1 cellular context compared by ENCODE assay signal in the genomic region with DNA sequence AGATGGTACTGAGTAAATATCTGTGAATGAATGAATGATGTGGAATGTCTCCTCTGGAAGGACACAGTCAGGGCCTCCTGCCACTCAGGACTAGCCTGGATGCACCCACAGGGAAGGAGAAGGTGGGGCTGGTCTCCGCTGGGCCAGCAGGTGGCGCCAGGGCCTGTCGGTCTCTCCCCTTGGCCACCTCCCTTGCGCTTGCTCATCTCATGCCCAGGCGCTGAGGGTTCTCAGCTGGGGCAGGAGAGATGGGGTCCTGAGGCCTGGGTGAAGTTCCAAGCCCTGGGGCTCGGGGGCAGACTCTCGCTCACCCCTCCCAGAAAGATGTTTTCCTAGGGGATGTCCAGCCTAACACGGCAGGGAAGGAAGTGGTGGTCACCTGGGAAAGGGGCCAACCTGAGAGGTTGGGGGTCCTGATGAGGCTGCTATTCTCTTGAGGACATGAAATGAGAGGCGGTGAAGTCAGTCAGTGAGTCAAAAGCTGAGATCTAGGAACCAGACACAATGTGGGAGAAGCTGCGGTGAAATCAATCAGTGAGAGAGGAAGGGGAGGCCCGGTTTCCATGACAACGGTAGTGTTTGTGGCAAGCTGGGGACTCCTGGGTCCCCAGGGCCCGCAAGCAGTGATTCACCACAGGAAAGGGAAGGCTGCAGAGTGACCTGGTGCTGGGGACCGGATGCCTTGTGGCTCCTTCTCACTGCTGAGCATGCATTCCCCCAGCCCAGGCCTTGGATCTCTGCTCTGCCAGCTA.
TF ChIP-seq lines count a peak whose summit lies in the region.

No MANE protein-coding gene starts in this region.

TF ChIP-seq in GM12878, 131 proteins besides CTCF, POLR2A, EP300 and RAD21 (continues in another document):
- 0 out of 2 replicates have a peak, but pooled peaks have one; percentile 43 for TF ChIP-seq MYB (IDR thresholded peaks at IDR 0.05; ENCODE audit: borderline replicate concordance, low read depth, low read length)
- peak; percentile 39; the same call in 1 of the 2 replicates for TF ChIP-seq TARDBP (IDR thresholded peaks at IDR 0.05; ENCODE audit: borderline replicate concordance)
- no peak for TF ChIP-seq RAD51 (IDR thresholded peaks at IDR 0.05)
- no peak for TF ChIP-seq STAT1 (conservative IDR thresholded peaks at IDR 0.05)
- TF ChIP-seq, protein P1, sequence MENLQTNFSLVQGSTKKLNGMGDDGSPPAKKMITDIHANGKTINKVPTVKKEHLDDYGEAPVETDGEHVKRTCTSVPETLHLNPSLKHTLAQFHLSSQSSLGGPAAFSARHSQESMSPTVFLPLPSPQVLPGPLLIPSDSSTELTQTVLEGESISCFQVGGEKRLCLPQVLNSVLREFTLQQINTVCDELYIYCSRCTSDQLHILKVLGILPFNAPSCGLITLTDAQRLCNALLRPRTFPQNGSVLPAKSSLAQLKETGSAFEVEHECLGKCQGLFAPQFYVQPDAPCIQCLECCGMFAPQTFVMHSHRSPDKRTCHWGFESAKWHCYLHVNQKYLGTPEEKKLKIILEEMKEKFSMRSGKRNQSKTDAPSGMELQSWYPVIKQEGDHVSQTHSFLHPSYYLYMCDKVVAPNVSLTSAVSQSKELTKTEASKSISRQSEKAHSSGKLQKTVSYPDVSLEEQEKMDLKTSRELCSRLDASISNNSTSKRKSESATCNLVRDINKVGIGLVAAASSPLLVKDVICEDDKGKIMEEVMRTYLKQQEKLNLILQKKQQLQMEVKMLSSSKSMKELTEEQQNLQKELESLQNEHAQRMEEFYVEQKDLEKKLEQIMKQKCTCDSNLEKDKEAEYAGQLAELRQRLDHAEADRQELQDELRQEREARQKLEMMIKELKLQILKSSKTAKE (IDR thresholded peaks at IDR 0.05; ENCODE audit: low read depth, poor library complexity, severe bottlenecking): peak; percentile 98
- TF ChIP-seq, protein P2, sequence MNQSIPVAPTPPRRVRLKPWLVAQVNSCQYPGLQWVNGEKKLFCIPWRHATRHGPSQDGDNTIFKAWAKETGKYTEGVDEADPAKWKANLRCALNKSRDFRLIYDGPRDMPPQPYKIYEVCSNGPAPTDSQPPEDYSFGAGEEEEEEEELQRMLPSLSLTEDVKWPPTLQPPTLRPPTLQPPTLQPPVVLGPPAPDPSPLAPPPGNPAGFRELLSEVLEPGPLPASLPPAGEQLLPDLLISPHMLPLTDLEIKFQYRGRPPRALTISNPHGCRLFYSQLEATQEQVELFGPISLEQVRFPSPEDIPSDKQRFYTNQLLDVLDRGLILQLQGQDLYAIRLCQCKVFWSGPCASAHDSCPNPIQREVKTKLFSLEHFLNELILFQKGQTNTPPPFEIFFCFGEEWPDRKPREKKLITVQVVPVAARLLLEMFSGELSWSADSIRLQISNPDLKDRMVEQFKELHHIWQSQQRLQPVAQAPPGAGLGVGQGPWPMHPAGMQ (IDR thresholded peaks at IDR 0.05; ENCODE audit: borderline replicate concordance): peak; percentile 76; the same call in 1 of the 2 replicates
- no peak for TF ChIP-seq RBBP5 (conservative IDR thresholded peaks at IDR 0.05)
- TF ChIP-seq, protein P3, sequence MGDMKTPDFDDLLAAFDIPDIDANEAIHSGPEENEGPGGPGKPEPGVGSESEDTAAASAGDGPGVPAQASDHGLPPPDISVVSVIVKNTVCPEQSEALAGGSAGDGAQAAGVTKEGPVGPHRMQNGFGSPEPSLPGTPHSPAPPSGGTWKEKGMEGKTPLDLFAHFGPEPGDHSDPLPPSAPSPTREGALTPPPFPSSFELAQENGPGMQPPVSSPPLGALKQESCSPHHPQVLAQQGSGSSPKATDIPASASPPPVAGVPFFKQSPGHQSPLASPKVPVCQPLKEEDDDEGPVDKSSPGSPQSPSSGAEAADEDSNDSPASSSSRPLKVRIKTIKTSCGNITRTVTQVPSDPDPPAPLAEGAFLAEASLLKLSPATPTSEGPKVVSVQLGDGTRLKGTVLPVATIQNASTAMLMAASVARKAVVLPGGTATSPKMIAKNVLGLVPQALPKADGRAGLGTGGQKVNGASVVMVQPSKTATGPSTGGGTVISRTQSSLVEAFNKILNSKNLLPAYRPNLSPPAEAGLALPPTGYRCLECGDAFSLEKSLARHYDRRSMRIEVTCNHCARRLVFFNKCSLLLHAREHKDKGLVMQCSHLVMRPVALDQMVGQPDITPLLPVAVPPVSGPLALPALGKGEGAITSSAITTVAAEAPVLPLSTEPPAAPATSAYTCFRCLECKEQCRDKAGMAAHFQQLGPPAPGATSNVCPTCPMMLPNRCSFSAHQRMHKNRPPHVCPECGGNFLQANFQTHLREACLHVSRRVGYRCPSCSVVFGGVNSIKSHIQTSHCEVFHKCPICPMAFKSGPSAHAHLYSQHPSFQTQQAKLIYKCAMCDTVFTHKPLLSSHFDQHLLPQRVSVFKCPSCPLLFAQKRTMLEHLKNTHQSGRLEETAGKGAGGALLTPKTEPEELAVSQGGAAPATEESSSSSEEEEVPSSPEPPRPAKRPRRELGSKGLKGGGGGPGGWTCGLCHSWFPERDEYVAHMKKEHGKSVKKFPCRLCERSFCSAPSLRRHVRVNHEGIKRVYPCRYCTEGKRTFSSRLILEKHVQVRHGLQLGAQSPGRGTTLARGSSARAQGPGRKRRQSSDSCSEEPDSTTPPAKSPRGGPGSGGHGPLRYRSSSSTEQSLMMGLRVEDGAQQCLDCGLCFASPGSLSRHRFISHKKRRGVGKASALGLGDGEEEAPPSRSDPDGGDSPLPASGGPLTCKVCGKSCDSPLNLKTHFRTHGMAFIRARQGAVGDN (IDR thresholded peaks at IDR 0.05): peak; percentile 50
- TF ChIP-seq SREBF1 (IDR thresholded peaks at IDR 0.05; ENCODE audit: low read length): no peak
- no peak for TF ChIP-seq YBX1 (IDR thresholded peaks at IDR 0.05)
- TF ChIP-seq TCF7 (IDR thresholded peaks at IDR 0.05; ENCODE audit: borderline replicate concordance): peak; percentile 79; the same call in 1 of the 2 replicates
- TF ChIP-seq, protein P4, sequence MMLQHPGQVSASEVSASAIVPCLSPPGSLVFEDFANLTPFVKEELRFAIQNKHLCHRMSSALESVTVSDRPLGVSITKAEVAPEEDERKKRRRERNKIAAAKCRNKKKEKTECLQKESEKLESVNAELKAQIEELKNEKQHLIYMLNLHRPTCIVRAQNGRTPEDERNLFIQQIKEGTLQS (IDR thresholded peaks at IDR 0.05; ENCODE audit: borderline replicate concordance, extremely low read depth, low read depth, low read length): no peak
- TF ChIP-seq ELK1 (IDR thresholded peaks at IDR 0.05; ENCODE audit: low read depth, low read length): no peak
- TF ChIP-seq SRF (IDR thresholded peaks at IDR 0.05; ENCODE audit: low read depth in 2 of 2, low read length in 2 of 2): no peak
- peak; percentile 91 for TF ChIP-seq IRF4 (IDR thresholded peaks at IDR 0.05; ENCODE audit: low read depth, low read length)
- no peak for TF ChIP-seq FOXM1 (IDR thresholded peaks at IDR 0.05; ENCODE audit: low read depth, low read length)
- no peak for TF ChIP-seq STAT3 (IDR thresholded peaks at IDR 0.05; ENCODE audit: low read depth, low read length)
- peak; percentile 14; the same call in 1 of the 2 replicates for TF ChIP-seq POLR2AphosphoS5 (IDR thresholded peaks at IDR 0.05; ENCODE audit: low read length)
- no peak for TF ChIP-seq PML (IDR thresholded peaks at IDR 0.05; ENCODE audit: low read length)
- TF ChIP-seq RELA (IDR thresholded peaks at IDR 0.05; ENCODE audit: borderline replicate concordance, partially characterized antibody): peak; percentile 88
- peak; percentile 55 for TF ChIP-seq ZNF24 (IDR thresholded peaks at IDR 0.05)
- TF ChIP-seq EGR1 (IDR thresholded peaks at IDR 0.05; ENCODE audit: borderline replicate concordance in 1 of 2, low read depth in 2 of 2, low read length in 2 of 2): peak in 1 of 2 experiments; percentile 25; a peak in 1 of 3 replicates
- TF ChIP-seq SMAD5 (IDR thresholded peaks at IDR 0.05; ENCODE audit: low read depth): no peak
- TF ChIP-seq BACH1 (IDR thresholded peaks at IDR 0.05; ENCODE audit: borderline replicate concordance): peak; percentile 10; the same call in 1 of the 2 replicates
- TF ChIP-seq IKZF1 (conservative IDR thresholded peaks at IDR 0.05): peak; percentile 98
- TF ChIP-seq NBN (IDR thresholded peaks at IDR 0.05): peak; percentile 97
- peak; percentile 87 for TF ChIP-seq SP1 (IDR thresholded peaks at IDR 0.05; ENCODE audit: low read depth, low read length)
- TF ChIP-seq TBL1XR1 (IDR thresholded peaks at IDR 0.05; ENCODE audit: low read depth, low read length): peak; percentile 98
- TF ChIP-seq, protein P5, sequence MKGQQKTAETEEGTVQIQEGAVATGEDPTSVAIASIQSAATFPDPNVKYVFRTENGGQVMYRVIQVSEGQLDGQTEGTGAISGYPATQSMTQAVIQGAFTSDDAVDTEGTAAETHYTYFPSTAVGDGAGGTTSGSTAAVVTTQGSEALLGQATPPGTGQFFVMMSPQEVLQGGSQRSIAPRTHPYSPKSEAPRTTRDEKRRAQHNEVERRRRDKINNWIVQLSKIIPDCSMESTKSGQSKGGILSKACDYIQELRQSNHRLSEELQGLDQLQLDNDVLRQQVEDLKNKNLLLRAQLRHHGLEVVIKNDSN (IDR thresholded peaks at IDR 0.05; ENCODE audit: borderline replicate concordance, extremely low read length, insufficient read depth, low read depth, low read length): no peak
- TF ChIP-seq KLF5 (IDR thresholded peaks at IDR 0.05; ENCODE audit: partially characterized antibody): peak; percentile 86
- TF ChIP-seq YY1 (IDR thresholded peaks at IDR 0.05; ENCODE audit: low read depth, low read length): peak; percentile 82
- no peak for TF ChIP-seq HDAC2 (IDR thresholded peaks at IDR 0.05)
- TF ChIP-seq MXI1 (IDR thresholded peaks at IDR 0.05; ENCODE audit: low read depth, low read length): peak; percentile 94
- TF ChIP-seq, protein P6, sequence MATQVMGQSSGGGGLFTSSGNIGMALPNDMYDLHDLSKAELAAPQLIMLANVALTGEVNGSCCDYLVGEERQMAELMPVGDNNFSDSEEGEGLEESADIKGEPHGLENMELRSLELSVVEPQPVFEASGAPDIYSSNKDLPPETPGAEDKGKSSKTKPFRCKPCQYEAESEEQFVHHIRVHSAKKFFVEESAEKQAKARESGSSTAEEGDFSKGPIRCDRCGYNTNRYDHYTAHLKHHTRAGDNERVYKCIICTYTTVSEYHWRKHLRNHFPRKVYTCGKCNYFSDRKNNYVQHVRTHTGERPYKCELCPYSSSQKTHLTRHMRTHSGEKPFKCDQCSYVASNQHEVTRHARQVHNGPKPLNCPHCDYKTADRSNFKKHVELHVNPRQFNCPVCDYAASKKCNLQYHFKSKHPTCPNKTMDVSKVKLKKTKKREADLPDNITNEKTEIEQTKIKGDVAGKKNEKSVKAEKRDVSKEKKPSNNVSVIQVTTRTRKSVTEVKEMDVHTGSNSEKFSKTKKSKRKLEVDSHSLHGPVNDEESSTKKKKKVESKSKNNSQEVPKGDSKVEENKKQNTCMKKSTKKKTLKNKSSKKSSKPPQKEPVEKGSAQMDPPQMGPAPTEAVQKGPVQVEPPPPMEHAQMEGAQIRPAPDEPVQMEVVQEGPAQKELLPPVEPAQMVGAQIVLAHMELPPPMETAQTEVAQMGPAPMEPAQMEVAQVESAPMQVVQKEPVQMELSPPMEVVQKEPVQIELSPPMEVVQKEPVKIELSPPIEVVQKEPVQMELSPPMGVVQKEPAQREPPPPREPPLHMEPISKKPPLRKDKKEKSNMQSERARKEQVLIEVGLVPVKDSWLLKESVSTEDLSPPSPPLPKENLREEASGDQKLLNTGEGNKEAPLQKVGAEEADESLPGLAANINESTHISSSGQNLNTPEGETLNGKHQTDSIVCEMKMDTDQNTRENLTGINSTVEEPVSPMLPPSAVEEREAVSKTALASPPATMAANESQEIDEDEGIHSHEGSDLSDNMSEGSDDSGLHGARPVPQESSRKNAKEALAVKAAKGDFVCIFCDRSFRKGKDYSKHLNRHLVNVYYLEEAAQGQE (IDR thresholded peaks at IDR 0.05; ENCODE audit: low read depth, low read length): no peak
- TF ChIP-seq MAX (IDR thresholded peaks at IDR 0.05; ENCODE audit: low read depth, low read length): 0 out of 2 replicates have a peak, but pooled peaks have one; percentile 36
- no peak for TF ChIP-seq SUZ12 (IDR thresholded peaks at IDR 0.05; ENCODE audit: unreplicated experiment)
- no peak for TF ChIP-seq PRDM15 (CRISPR knock-in tag; IDR thresholded peaks at IDR 0.05)
- TF ChIP-seq SIX5 (IDR thresholded peaks at IDR 0.05; ENCODE audit: low read depth, low read length, severe bottlenecking): no peak
- no peak for TF ChIP-seq ZSCAN29 (IDR thresholded peaks at IDR 0.05)
- TF ChIP-seq TCF3 (IDR thresholded peaks at IDR 0.05; ENCODE audit: borderline replicate concordance, insufficient read depth, low read depth, low read length): peak; percentile 65
